ENCODE assay signal across 17 cellular contexts in genomic region chr2:9830685-9831410, GRCh38. TPM values are rescaled to one million over a fixed set of nuclear protein-coding genes. Genes with fewer than 3 reads are reported as not detected.
A peak's percentile ranks its signal among the peaks of the same experiment; 100 is the strongest.
DNase-seq lines count a peak whose midpoint lies in the region; ATAC-seq, FAIRE-seq and TF ChIP-seq lines count a peak whose summit lies in the region.
"Had no signal": no experiment of that assay in that cellular context is flagged by ENCODE, and none has a peak within 500 bp of the region (broad histone marks: within the 10 kb centered on the region; RNA-seq: fewer than 3 reads in every experiment).

No MANE protein-coding gene starts in this region.

- H2AFZ ChIP-seq in Loucy (ENCODE audit: low read length) = peak overlapping the region; percentile 3; the same call in 1 of the 2 replicates

- TF ChIP-seq CTCF in Loucy (conservative IDR thresholded peaks at IDR 0.05; ENCODE audit: low read length) = no peak
- TF ChIP-seq CTCF in bronchial epithelial cell (IDR thresholded peaks at IDR 0.05; ENCODE audit: insufficient read depth, low read length, severe bottlenecking) = no peak

- FAIRE-seq in bronchial epithelial cell (lab: Jason Lieb, UNC) = no peak

- H3K27me3 ChIP-seq in Loucy (ENCODE audit: insufficient read depth, low read length, poor library complexity, severe bottlenecking) (no peaks in the 10 kb centered on the region), bronchial epithelial cell (ENCODE audit: control insufficient read depth, insufficient read depth, low read length) (no peaks in the 10 kb centered on the region), muscle layer of duodenum (ENCODE audit: low read depth, low read length) (no peaks in the 10 kb centered on the region)

- no peak for ATAC-seq in GM19035 (IDR thresholded peaks at IDR 0.05; ENCODE audit: unreplicated experiment)
- ATAC-seq: left cardiac atrium; stimulated activated naive B cell treated with anti-CD40 and anti-IgM and Interleukin-4, amounts not matched to agents 10 μg/mL and 1 μg/mL and 100 μg/mL, for 72 hours had no signal

- no peaks in the 10 kb centered on the region for H3F3A ChIP-seq in Loucy (ENCODE audit: low read depth)

- H4K20me1 ChIP-seq in Loucy (ENCODE audit: insufficient read depth, low read length, poor library complexity, severe bottlenecking) = no peaks in the 10 kb centered on the region

- DNase-seq in EH (ENCODE audit: low read depth) = peak; percentile 30
- DNase-seq in bronchial epithelial cell (ENCODE audit: low read depth) = peak; percentile 33
- DNase-seq in globus pallidus (ENCODE audit: low spot score) = no peak
- DNase-seq in activated T-cell treated with anti-CD3 and anti-CD28 coated beads, Interleukin-2, amount 50 U/mL, for 1 hour = no peak
- no peak for DNase-seq in germinal center (ENCODE audit: low spot score)
- DNase-seq: activated CD4-positive, alpha-beta T cell treated with anti-CD3 and anti-CD28 coated beads for 36 hours; activated naive CD4-positive, alpha-beta T cell treated with anti-CD3 and anti-CD28 coated beads, Interleukin-2, amount 50 U/mL, for 16 hours; foreskin melanocyte; HCEC 1CT; left cardiac atrium; occipital lobe; stimulated activated CD4-positive, alpha-beta T cell treated with anti-CD3 and anti-CD28 coated beads, Interleukin-1b, Interleukin-23, amount 100 ng/mL, for 48 hours; stimulated activated naive B cell treated with anti-CD40 and anti-IgM and Interleukin-4, amounts not matched to agents 10 μg/mL and 1 μg/mL and 100 μg/mL, for 72 hours had no signal

- H3K36me3 ChIP-seq in Loucy (ENCODE audit: insufficient read depth, low read length) (no peaks in the 10 kb centered on the region), bronchial epithelial cell (ENCODE audit: control insufficient read depth, insufficient read depth, low read length) (no peaks in the 10 kb centered on the region), muscle layer of duodenum (ENCODE audit: control insufficient read depth in 1 of 2, insufficient read depth in 2 of 2, low read length in 2 of 2) (no peaks in the 10 kb centered on the region)

- H3K9me2 ChIP-seq in Loucy (replicated peaks; ENCODE audit: low read depth, low read length) = no peaks in the 10 kb centered on the region

- H3K9me3 ChIP-seq in Loucy (ENCODE audit: insufficient read depth, low read depth, low read length) (no peaks in the 10 kb centered on the region), muscle layer of duodenum (ENCODE audit: control insufficient read depth in 1 of 2, low read length in 2 of 2) (no peaks in the 10 kb centered on the region)

- H3K4me2 ChIP-seq in Loucy (ENCODE audit: low read depth, low read length, poor library complexity, severe bottlenecking) = no peak overlapping the region

- H3K4me3 ChIP-seq in Loucy (ENCODE audit: low read length, poor library complexity, severe bottlenecking) (no peak overlapping the region), bronchial epithelial cell (ENCODE audit: low read depth, low read length) (no peak overlapping the region), muscle layer of duodenum (ENCODE audit: low read depth in 1 of 2, low read length in 2 of 2) (no peak overlapping the region)
- H3K4me3 ChIP-seq: SK-N-MC had no signal

- H3K4me1 ChIP-seq in Loucy (ENCODE audit: insufficient read depth, low read length, poor library complexity, severe bottlenecking) (no peaks in the 10 kb centered on the region), muscle layer of duodenum (ENCODE audit: control insufficient read depth in 1 of 2, insufficient read depth in 2 of 2, low read length in 2 of 2) (no peaks in the 10 kb centered on the region)

- H3K9ac ChIP-seq in Loucy (ENCODE audit: low read depth, low read length, poor library complexity, severe bottlenecking) = no peak overlapping the region

- H3K27ac ChIP-seq in muscle layer of duodenum (ENCODE audit: low read length) = peak overlapping the region; percentile 58
- H3K27ac ChIP-seq: SK-N-MC had no signal

- no peaks in the 10 kb centered on the region for H3K79me2 ChIP-seq in Loucy (ENCODE audit: insufficient read depth, low read length)

RNA-seq across cellular contexts. Expression of gene TAF1B, which starts 12.4 kb away (rescaled TPM):
- 28.7 and 30.5 TPM in 2 replicates for total RNA-seq in bronchial epithelial cell

Comparison
In these comparisons a context has a peak if more than half of its experiments do, and no peak if none do; other contexts are left out.
1. DNase-seq: peak in EH (single experiment) and bronchial epithelial cell (single experiment); none in globus pallidus (single experiment), activated T-cell treated with anti-CD3 and anti-CD28 coated beads, Interleukin-2, amount 50 U/mL, for 1 hour (single experiment) and germinal center (single experiment).